1 cellular context compared by ENCODE assay signal in the genomic region with DNA sequence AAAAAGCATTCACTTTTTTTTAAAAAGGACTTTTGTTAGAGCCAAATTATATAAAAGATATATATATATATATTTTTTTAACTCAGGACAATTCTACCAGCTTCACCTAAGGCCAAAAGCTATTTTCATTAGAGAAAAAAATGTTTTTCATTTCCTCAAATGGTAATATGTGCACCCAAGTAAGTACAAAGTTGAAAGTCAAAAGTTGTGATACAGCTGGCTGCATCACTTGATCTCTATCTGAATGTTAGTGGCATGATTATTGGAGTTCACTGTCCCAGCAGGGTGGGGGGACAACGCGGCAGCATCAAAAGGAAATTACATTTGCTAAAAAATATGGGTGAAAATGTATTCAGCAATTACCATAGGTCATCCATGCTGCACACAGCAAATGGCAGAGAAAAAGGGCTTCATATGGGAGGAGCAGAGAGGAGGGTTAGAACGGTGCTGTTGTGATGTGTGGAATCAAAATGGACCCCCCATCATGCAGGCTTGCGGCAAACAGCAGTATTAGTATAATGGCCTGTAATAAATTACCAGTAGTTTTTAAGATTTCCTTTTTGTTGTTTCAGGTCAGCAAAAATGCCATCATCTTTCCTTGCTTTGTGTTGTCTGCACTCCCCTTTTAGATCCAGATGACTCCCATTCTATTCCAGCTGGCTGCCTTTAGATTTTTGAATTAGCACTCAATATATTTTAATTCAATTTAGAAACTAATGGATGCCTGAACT.
TF ChIP-seq lines count a peak whose summit lies in the region.

No MANE protein-coding gene starts in this region.

TF ChIP-seq in endothelial cell of umbilical vein, 7 proteins besides CTCF, POLR2A, EP300 and RAD21 (continued from another document):
- TF ChIP-seq MAX (IDR thresholded peaks at IDR 0.05; ENCODE audit: insufficient read depth, insufficient read length) = no peak
- no peak for TF ChIP-seq GATA2 (IDR thresholded peaks at IDR 0.05; ENCODE audit: insufficient read depth, insufficient read length, low read depth, low read length)
